17 cellular contexts compared by ENCODE assay signal in genomic region chr15:89198196-89198595, GRCh38. TPM values are rescaled to one million over a fixed set of nuclear protein-coding genes. Genes with fewer than 3 reads are reported as not detected.
A peak's percentile ranks its signal among the peaks of the same experiment; 100 is the strongest.
DNase-seq lines count a peak whose midpoint lies in the region; ATAC-seq, FAIRE-seq and TF ChIP-seq lines count a peak whose summit lies in the region.
"Had no signal": no experiment of that assay in that cellular context is flagged by ENCODE, and none has a peak within 500 bp of the region (broad histone marks: within the 10 kb centered on the region; RNA-seq: fewer than 3 reads in every experiment).

No MANE protein-coding gene starts in this region.

- DNase-seq in HepG2 (ENCODE audit: low spot score) = no peak
- no peak for DNase-seq in right lobe of liver
- peak; percentile 30 for DNase-seq in medulla oblongata (ENCODE audit: extremely low spot score)
- DNase-seq in type B pancreatic cell (ENCODE audit: extremely low spot score, unreplicated experiment) = no peak
- no peak for DNase-seq in NCI-H2171 treated with DMSO at 0.1 percent for 48 hours (lab: John Stamatoyannopoulos, UW)
- DNase-seq: cerebellar nuclear complex; left cardiac atrium; NCI-H1092 treated with DMSO at 0.1 percent for 48 hours; SHP77 treated with DMSO at 0.1 percent for 48 hours; stimulated activated CD4-positive, alpha-beta T cell treated with anti-CD3 and anti-CD28 coated beads, Interleukin-4, amount 100 ng/mL, for 1 hour had no signal

- H3K27ac ChIP-seq in HepG2 (ENCODE audit: extremely low read length, insufficient read depth, low read length) (peak overlapping the region; percentile 37), right lobe of liver (no peak overlapping the region)
- H3K27ac ChIP-seq: HL-60, parathyroid adenoma had no signal

- no peak for TF ChIP-seq POLR2A in HepG2 (IDR thresholded peaks at IDR 0.05; ENCODE audit: insufficient read depth in 1 of 2, low read depth in 2 of 2, low read length in 2 of 2)
- TF ChIP-seq POLR2A in right lobe of liver (IDR thresholded peaks at IDR 0.05) = no peak

- no TSS peak for BruUV-seq in HepG2 (replicated peaks; lab: Mats Ljungman, UMichigan)

- H3K36me3 ChIP-seq in HepG2 (replicated peaks in 1 of 2; ENCODE audit: control insufficient read depth in 1 of 2, insufficient read depth in 2 of 2, low read length in 2 of 2) (peaks cover 2 to 16% of the 10 kb centered on the region in 2 experiments; a peak in 2 of 5 replicates), right lobe of liver (peaks cover 0 to 69% (median 31%) of the 10 kb centered on the region in 4 donors)

- FAIRE-seq in HepG2 (lab: Jason Lieb, UNC) = no peak
- FAIRE-seq: endometrium had no signal

- H3K9ac ChIP-seq in HepG2 (ENCODE audit: insufficient read depth, low read depth, low read length) = no peak overlapping the region
- H3K9ac ChIP-seq: parathyroid adenoma had no signal

- H2AFZ ChIP-seq in HepG2 (ENCODE audit: low read length) = no peak overlapping the region
- H2AFZ ChIP-seq: parathyroid adenoma had no signal

- POLR2A ChIA-PET in HepG2 (lab: Yijun Ruan, JAX) = no interaction called here

- intact Hi-C loops in HepG2 (cut with micrococcal nuclease; ENCODE audit: unreplicated experiment) = no loop called here
- intact Hi-C loops in right lobe of liver (cut with DNase I) = no loop called here

- CTCF ChIA-PET in HepG2 (lab: Yijun Ruan, JAX; ENCODE audit: low intra/inter-chr PET ratio, low total read pairs) = no interaction called here

- ATAC-seq in HepG2 (no peak), right lobe of liver (no peak), GM21723 (IDR thresholded peaks at IDR 0.05; ENCODE audit: unreplicated experiment) (no peak), GM19397 (IDR thresholded peaks at IDR 0.05; ENCODE audit: unreplicated experiment) (no peak)

- H3K27me3 Mint-ChIP-seq in brain (no peaks in the 10 kb centered on the region), type B pancreatic cell (no peaks in the 10 kb centered on the region)

- no peak overlapping the region for H3K4me2 ChIP-seq in HepG2 (ENCODE audit: low read depth, low read length)

- no peak for TF ChIP-seq CTCF in HepG2 (CRISPR knock-in tag; IDR thresholded peaks at IDR 0.05)
- no peak for TF ChIP-seq CTCF in right lobe of liver (IDR thresholded peaks at IDR 0.05)
- TF ChIP-seq CTCF in brain (conservative IDR thresholded peaks at IDR 0.05) = no peak
- TF ChIP-seq CTCF in type B pancreatic cell (conservative IDR thresholded peaks at IDR 0.05) = no peak

- no peaks in the 10 kb centered on the region for H3K9me3 ChIP-seq in HepG2 (ENCODE audit: low read length)
- H3K9me3 ChIP-seq in right lobe of liver = no peaks in the 10 kb centered on the region

- H3K4me3 ChIP-seq in HepG2 (replicated peaks in 1 of 3; ENCODE audit: insufficient read depth in 1 of 3, low read depth in 2 of 3, low read length in 3 of 3) = no peak overlapping the region
- H3K4me3 ChIP-seq in right lobe of liver = no peak overlapping the region
- H3K4me3 ChIP-seq: skin epidermis had no signal

- H4K20me1 ChIP-seq in HepG2 (ENCODE audit: insufficient read depth, low read length) = no peaks in the 10 kb centered on the region

- H3K27me3 ChIP-seq in HepG2 (ENCODE audit: control insufficient read depth in 1 of 2, insufficient read depth in 2 of 2, low read length in 2 of 2) = no peaks in the 10 kb centered on the region
- no peaks in the 10 kb centered on the region for H3K27me3 ChIP-seq in right lobe of liver

- peak overlapping the region in 1 of 5 experiments; percentile 45 for H3K4me3 Mint-ChIP-seq in brain
- H3K4me3 Mint-ChIP-seq in type B pancreatic cell = no peak overlapping the region

- H3K9me3 Mint-ChIP-seq in brain = no peaks in the 10 kb centered on the region
- no peaks in the 10 kb centered on the region for H3K9me3 Mint-ChIP-seq in type B pancreatic cell

- no peaks in the 10 kb centered on the region for H3K79me2 ChIP-seq in HepG2 (ENCODE audit: insufficient read depth, low read length)
- H3K79me2 ChIP-seq: parathyroid adenoma had no signal

- H3K36me3 Mint-ChIP-seq in brain (peaks cover 40% of the 10 kb centered on the region), type B pancreatic cell (peaks cover 14% of the 10 kb centered on the region)

- H3K4me1 ChIP-seq in HepG2 (ENCODE audit: insufficient read depth, low read length) (peaks cover 52% of the 10 kb centered on the region), right lobe of liver (peaks cover 0 to 5% (median 0%) of the 10 kb centered on the region in 4 donors)

- in situ Hi-C loops in HepG2 (cut with HindIII; ENCODE audit: extremely low pct_ligation_motif_present, low pct_unique_long_range_greater_than_20kb) = no loop called here

- 95% methylated on average over 2 of the region's 2 CpGs for WGBS in HepG2 (ENCODE audit: low lambda C conversion rate)
- 100% methylated on average over 2 of the region's 2 CpGs for WGBS in right lobe of liver (ENCODE audit: insufficient coverage, low coverage, low lambda C conversion rate, missing lambda C conversion rate)

- H3K27ac Mint-ChIP-seq in brain (peak overlapping the region; percentile 90 to 97 (median 94)), type B pancreatic cell (peak overlapping the region; percentile 79)

- H3K4me1 Mint-ChIP-seq in brain (peaks cover 63% of the 10 kb centered on the region), type B pancreatic cell (ENCODE audit: unreplicated experiment) (peaks cover 24% of the 10 kb centered on the region)

- no peak for TF ChIP-seq EP300 in HepG2 (IDR thresholded peaks at IDR 0.05; ENCODE audit: low read depth in 2 of 2, low read length in 2 of 2)
- no peak for TF ChIP-seq EP300 in HepG2 (CRISPR knock-in tag; IDR thresholded peaks at IDR 0.05; ENCODE audit: borderline replicate concordance)

- TF ChIP-seq RAD21 in HepG2 (CRISPR knock-in tag; IDR thresholded peaks at IDR 0.05) = no peak

RNA-seq across cellular contexts. Expression of gene RLBP1, which starts 23.2 kb away (rescaled TPM):
- total RNA-seq in HepG2 (2016; rRNA removed; fragmentation: Illumina TruSeq; extraction: Trizol) = not detected in 2 replicates
- total RNA-seq in HepG2 (2016; cell fraction: cytosol; rRNA removed; fragmentation: Illumina TruSeq; extraction: Trizol; ENCODE audit: low read depth) = not detected in 2 replicates
- 0.24 TPM in 1 of 2 replicates, not detected in the other for total RNA-seq in HepG2 (2016; cell fraction: insoluble cytoplasmic fraction; rRNA removed; fragmentation: Illumina TruSeq; extraction: Trizol)
- total RNA-seq in HepG2 (2016; cell fraction: membrane; rRNA removed; fragmentation: Illumina TruSeq; extraction: Trizol) = not detected in 2 replicates
- total RNA-seq in HepG2 (2016; cell fraction: nucleus; rRNA removed; fragmentation: Illumina TruSeq; extraction: Trizol) = not detected in 2 replicates
- polyA plus RNA-seq in HepG2 (2011; rRNA removed) = 0.07 and 0.22 TPM in 2 replicates
- polyA plus RNA-seq in HepG2 (2011; cell fraction: cytosol; rRNA removed) = 0.05 and 0.13 TPM in 2 replicates
- polyA plus RNA-seq in HepG2 (2011; cell fraction: nucleus; rRNA removed) = 0.57 and 0.61 TPM in 2 replicates
- polyA plus RNA-seq in HepG2 (2012) = 0.35 TPM in 1 of 2 replicates, not detected in the other
- not detected in 2 replicates for polyA plus RNA-seq in HepG2 (2016; cell fraction: cytosol; fragmentation: Illumina TruSeq; extraction: Trizol; ENCODE audit: low read depth)
- polyA plus RNA-seq in HepG2 (2016; cell fraction: insoluble cytoplasmic fraction; fragmentation: Illumina TruSeq; extraction: Trizol; ENCODE audit: low read depth) = not detected in 2 replicates
- polyA plus RNA-seq in HepG2 (2016; cell fraction: membrane; fragmentation: Illumina TruSeq; extraction: Trizol; ENCODE audit: low read depth) = not detected in 2 replicates
- not detected in 2 replicates for polyA plus RNA-seq in HepG2 (2016; cell fraction: nucleus; fragmentation: Illumina TruSeq; extraction: Trizol; ENCODE audit: insufficient read depth, low read depth)
- not detected in 2 replicates for polyA minus RNA-seq in HepG2 (2011; rRNA and poly(A)+ RNA removed; ENCODE audit: low replicate concordance)
- not detected in 2 replicates for polyA minus RNA-seq in HepG2 (2011; cell fraction: cytosol; rRNA and poly(A)+ RNA removed)
- polyA minus RNA-seq in HepG2 (2011; cell fraction: nucleus; rRNA and poly(A)+ RNA removed) = not detected in 2 replicates
- not detected for total RNA-seq in right lobe of liver
- polyA plus RNA-seq in brain (ENCODE audit: insufficient read depth, low read depth, low replicate concordance) = 1.1 TPM
- total RNA-seq in type B pancreatic cell (ENCODE audit: low replicate concordance) = not detected in 2 replicates
- total RNA-seq: left cardiac atrium had no signal

RNA-seq across cellular contexts. Expression of gene FANCI, which starts 45.6 kb away (rescaled TPM):
- total RNA-seq in HepG2 (2016; rRNA removed; fragmentation: Illumina TruSeq; extraction: Trizol) (68.8 and 99.2 TPM in 2 replicates), right lobe of liver (1 to 10 TPM in 5 of 6 experiments, under 1 TPM in 1; 0.98 to 7.2 (median 2.8) TPM), type B pancreatic cell (ENCODE audit: low replicate concordance) (31.7 and 66.8 TPM in 2 replicates)
- total RNA-seq in HepG2 (2016; cell fraction: cytosol; rRNA removed; fragmentation: Illumina TruSeq; extraction: Trizol; ENCODE audit: low read depth) = 12.0 and 12.8 TPM in 2 replicates
- 67.0 and 92.2 TPM in 2 replicates for total RNA-seq in HepG2 (2016; cell fraction: insoluble cytoplasmic fraction; rRNA removed; fragmentation: Illumina TruSeq; extraction: Trizol)
- total RNA-seq in HepG2 (2016; cell fraction: membrane; rRNA removed; fragmentation: Illumina TruSeq; extraction: Trizol) = 23.1 and 27.0 TPM in 2 replicates
- total RNA-seq in HepG2 (2016; cell fraction: nucleus; rRNA removed; fragmentation: Illumina TruSeq; extraction: Trizol) = 88.5 and 91.5 TPM in 2 replicates
- polyA plus RNA-seq in HepG2 (2011; rRNA removed) (10.4 and 15.7 TPM in 2 replicates), brain (ENCODE audit: insufficient read depth, low read depth, low replicate concordance) (30.1 TPM)
- polyA plus RNA-seq in HepG2 (2011; cell fraction: cytosol; rRNA removed) = 6.7 and 6.9 TPM in 2 replicates
- 16.3 and 28.4 TPM in 2 replicates for polyA plus RNA-seq in HepG2 (2011; cell fraction: nucleus; rRNA removed)
- 14.9 and 23.3 TPM in 2 replicates for polyA plus RNA-seq in HepG2 (2012)
- 4.4 and 5.3 TPM in 2 replicates for polyA plus RNA-seq in HepG2 (2016; cell fraction: cytosol; fragmentation: Illumina TruSeq; extraction: Trizol; ENCODE audit: low read depth)
- 41.9 and 46.3 TPM in 2 replicates for polyA plus RNA-seq in HepG2 (2016; cell fraction: insoluble cytoplasmic fraction; fragmentation: Illumina TruSeq; extraction: Trizol; ENCODE audit: low read depth)
- polyA plus RNA-seq in HepG2 (2016; cell fraction: membrane; fragmentation: Illumina TruSeq; extraction: Trizol; ENCODE audit: low read depth) = 7.1 and 9.0 TPM in 2 replicates
- 81.0 and 91.9 TPM in 2 replicates for polyA plus RNA-seq in HepG2 (2016; cell fraction: nucleus; fragmentation: Illumina TruSeq; extraction: Trizol; ENCODE audit: insufficient read depth, low read depth)
- 18.2 and 76.1 TPM in 2 replicates for polyA minus RNA-seq in HepG2 (2011; rRNA and poly(A)+ RNA removed; ENCODE audit: low replicate concordance)
- 15.2 and 17.1 TPM in 2 replicates for polyA minus RNA-seq in HepG2 (2011; cell fraction: cytosol; rRNA and poly(A)+ RNA removed)
- 43.0 and 46.0 TPM in 2 replicates for polyA minus RNA-seq in HepG2 (2011; cell fraction: nucleus; rRNA and poly(A)+ RNA removed)
